11 cellular contexts compared by ENCODE assay signal in the genomic region with DNA sequence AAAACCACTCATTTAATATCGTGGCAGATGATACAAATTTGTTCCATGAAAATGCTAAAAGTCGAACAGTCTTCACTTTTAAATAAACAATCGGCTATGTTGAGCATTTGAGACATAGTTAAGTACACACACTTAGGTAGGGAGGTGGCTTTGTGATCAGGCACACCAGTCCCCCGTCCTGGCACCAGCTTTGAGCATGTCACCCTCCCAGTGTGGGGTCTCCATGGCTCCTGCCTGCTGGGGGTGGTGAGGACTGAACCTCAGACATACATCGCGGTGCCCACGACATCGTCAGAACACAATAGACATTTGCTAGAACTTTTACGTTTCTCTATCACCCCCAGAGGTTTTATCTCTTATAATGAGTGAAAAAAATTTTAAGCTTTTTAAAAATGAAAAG.
DNase-seq lines count a peak whose midpoint lies in the region; ATAC-seq and TF ChIP-seq lines count a peak whose summit lies in the region.
"Had no signal": no experiment of that assay in that cellular context is flagged by ENCODE, and none has a peak within 500 bp of the region (broad histone marks: within the 10 kb centered on the region; RNA-seq: fewer than 3 reads in every experiment).

No MANE protein-coding gene starts in this region.

- H3K4me2 ChIP-seq in hepatocyte, result peak overlapping the region; percentile 70

- H3K4me3 ChIP-seq in hepatocyte (no peak overlapping the region), sigmoid colon (peak overlapping the region in 2 of 4 donors; percentile 15 to 25)

- H4K20me1 ChIP-seq in hepatocyte (ENCODE audit: insufficient read depth, poor library complexity, severe bottlenecking), result no peaks in the 10 kb centered on the region

- DNase-seq in GM20000 (ENCODE audit: low spot score) (peak; percentile 40), NCI-H69 (lab: John Stamatoyannopoulos, UW) (peak; percentile 63), hepatocyte (ENCODE audit: low spot score) (no peak), sigmoid colon (no peak), NCI-H82 treated with DMSO at 0.1 percent for 48 hours (lab: John Stamatoyannopoulos, UW; ENCODE audit: unreplicated experiment) (no peak), HEK293T (ENCODE audit: extremely low spot score) (no peak)
- no peak for DNase-seq in naive thymus-derived CD8-positive, alpha-beta T cell

- no peak overlapping the region for H3K4me3 Mint-ChIP-seq in naive thymus-derived CD8-positive, alpha-beta T cell
- H3K4me3 Mint-ChIP-seq: activated naive CD4-positive, alpha-beta T cell treated with anti-CD3 and anti-CD28 coated beads, Interleukin-2, amount 10 ng/mL, durations not matched to agents 7 days and 5 days; natural killer cell; T-cell had no signal

- no peaks in the 10 kb centered on the region for H3K9me2 ChIP-seq in hepatocyte (replicated peaks; ENCODE audit: insufficient read depth)

- no peak overlapping the region for H2AFZ ChIP-seq in hepatocyte

- no peaks in the 10 kb centered on the region for H3K9me3 ChIP-seq in hepatocyte (ENCODE audit: low read depth)
- no peaks in the 10 kb centered on the region for H3K9me3 ChIP-seq in sigmoid colon

- peaks cover 0 to 6% (median 6%) of the 10 kb centered on the region in 3 donors for H3K36me3 Mint-ChIP-seq in naive thymus-derived CD8-positive, alpha-beta T cell
- H3K36me3 Mint-ChIP-seq: activated naive CD4-positive, alpha-beta T cell treated with anti-CD3 and anti-CD28 coated beads, Interleukin-2, amount 10 ng/mL, durations not matched to agents 7 days and 5 days; natural killer cell; T-cell had no signal

- TF ChIP-seq CTCF in GM20000 (IDR thresholded peaks at IDR 0.05; ENCODE audit: extremely low read depth, missing control alignments) (no peak), hepatocyte (IDR thresholded peaks at IDR 0.05; ENCODE audit: poor library complexity) (no peak), sigmoid colon (IDR thresholded peaks at IDR 0.05) (no peak)

- H3K4me1 ChIP-seq in hepatocyte (ENCODE audit: insufficient read depth) (no peaks in the 10 kb centered on the region), sigmoid colon (peaks cover 0 to 35% (median 25%) of the 10 kb centered on the region in 4 donors)

- no peak overlapping the region for H3K27ac ChIP-seq in hepatocyte
- H3K27ac ChIP-seq in sigmoid colon, result peak overlapping the region; percentile 48 to 69 (median 63)
- H3K27ac ChIP-seq: brain microvascular endothelial cell had no signal

- H3K79me2 ChIP-seq in hepatocyte, result no peaks in the 10 kb centered on the region

- no peak overlapping the region for H3K27ac Mint-ChIP-seq in naive thymus-derived CD8-positive, alpha-beta T cell
- H3K27ac Mint-ChIP-seq: activated naive CD4-positive, alpha-beta T cell treated with anti-CD3 and anti-CD28 coated beads, Interleukin-2, amount 10 ng/mL, durations not matched to agents 7 days and 5 days; natural killer cell; T-cell had no signal

- H3K36me3 ChIP-seq in hepatocyte (replicated peaks; ENCODE audit: insufficient read depth, low read depth), result no peaks in the 10 kb centered on the region
- H3K36me3 ChIP-seq in sigmoid colon, result peaks cover 0 to 19% (median 3%) of the 10 kb centered on the region in 4 donors
- H3K36me3 ChIP-seq: brain microvascular endothelial cell had no signal

- ATAC-seq in naive thymus-derived CD8-positive, alpha-beta T cell, result no peak

- WGBS in hepatocyte (ENCODE audit: low lambda C conversion rate, missing lambda C conversion rate), result 21% methylated on average over 9 of the region's 9 CpGs
- 39 to 57% methylated on average over 9 of the region's 9 CpGs for WGBS in sigmoid colon, 2 donors

- CTCF ChIA-PET in HEK293T (lab: Yijun Ruan, JAX), result interaction anchor here (0.6 to 2.8 kb wide), 6 partner anchors 41 to 82 kb away, joined by 3 to 20 read pairs (median 3); no protein-coding TSS in a partner anchor

- H3K27me3 ChIP-seq in hepatocyte (no peaks in the 10 kb centered on the region), sigmoid colon (no peaks in the 10 kb centered on the region)
- H3K27me3 ChIP-seq: brain microvascular endothelial cell had no signal

- POLR2A ChIA-PET in naive thymus-derived CD8-positive, alpha-beta T cell (lab: Charles Lee), result interaction anchor here (0.6 to 1.2 kb wide), 3 partner anchors 61 to 139 kb away, joined by 3 to 6 read pairs (median 3); no protein-coding TSS in a partner anchor
- POLR2A ChIA-PET in HEK293T (lab: Yijun Ruan, JAX), result interaction anchor here (1.2 kb wide), 1 partner anchor 78 kb away, joined by 3 read pairs; no protein-coding TSS in a partner anchor

- H3K27me3 Mint-ChIP-seq in naive thymus-derived CD8-positive, alpha-beta T cell, result no peaks in the 10 kb centered on the region
- H3K27me3 Mint-ChIP-seq: T-cell had no signal

- intact Hi-C loops in sigmoid colon (cut with DNase I), result loop anchor here (1.0 to 10.0 kb wide), 2 partner anchors 77 to 146 kb away; no protein-coding TSS in a partner anchor

- TF ChIP-seq EP300 in sigmoid colon (IDR thresholded peaks at IDR 0.05), result no peak

- H3K9me3 Mint-ChIP-seq in naive thymus-derived CD8-positive, alpha-beta T cell, result peaks cover 0 to 7% (median 0%) of the 10 kb centered on the region in 9 donors
- H3K9me3 Mint-ChIP-seq: activated naive CD4-positive, alpha-beta T cell treated with anti-CD3 and anti-CD28 coated beads, Interleukin-2, amount 10 ng/mL, durations not matched to agents 7 days and 5 days; natural killer cell; T-cell had no signal

- peaks cover 4 to 10% (median 6%) of the 10 kb centered on the region in 4 donors for H3K4me1 Mint-ChIP-seq in naive thymus-derived CD8-positive, alpha-beta T cell

- TF ChIP-seq POLR2A in sigmoid colon (IDR thresholded peaks at IDR 0.05), result no peak

TF ChIP-seq in HEK293T, 16 proteins besides CTCF, POLR2A, EP300 and RAD21:
- no peak for TF ChIP-seq BHLHE40 (IDR thresholded peaks at IDR 0.05; ENCODE audit: borderline replicate concordance)
- no peak for TF ChIP-seq NFRKB (IDR thresholded peaks at IDR 0.05)
- no peak for TF ChIP-seq SP1 (IDR thresholded peaks at IDR 0.05)
- TF ChIP-seq FOXA1 (IDR thresholded peaks at IDR 0.05), result no peak
- TF ChIP-seq FOXM1 (IDR thresholded peaks at IDR 0.05; ENCODE audit: borderline replicate concordance), result no peak
- no peak for TF ChIP-seq TARDBP (IDR thresholded peaks at IDR 0.05)
- no peak for TF ChIP-seq FOXK2 (IDR thresholded peaks at IDR 0.05)
- TF ChIP-seq L3MBTL2 (conservative IDR thresholded peaks at IDR 0.05), result no peak
- no peak for TF ChIP-seq SUZ12 (IDR thresholded peaks at IDR 0.05)
- no peak for TF ChIP-seq HDGF (IDR thresholded peaks at IDR 0.05; ENCODE audit: borderline replicate concordance)
- no peak for TF ChIP-seq ELF4 (IDR thresholded peaks at IDR 0.05)
- TF ChIP-seq CTBP1 (IDR thresholded peaks at IDR 0.05; ENCODE audit: borderline replicate concordance), result no peak
- no peak for TF ChIP-seq ARNT (IDR thresholded peaks at IDR 0.05)
- TF ChIP-seq, protein P1, sequence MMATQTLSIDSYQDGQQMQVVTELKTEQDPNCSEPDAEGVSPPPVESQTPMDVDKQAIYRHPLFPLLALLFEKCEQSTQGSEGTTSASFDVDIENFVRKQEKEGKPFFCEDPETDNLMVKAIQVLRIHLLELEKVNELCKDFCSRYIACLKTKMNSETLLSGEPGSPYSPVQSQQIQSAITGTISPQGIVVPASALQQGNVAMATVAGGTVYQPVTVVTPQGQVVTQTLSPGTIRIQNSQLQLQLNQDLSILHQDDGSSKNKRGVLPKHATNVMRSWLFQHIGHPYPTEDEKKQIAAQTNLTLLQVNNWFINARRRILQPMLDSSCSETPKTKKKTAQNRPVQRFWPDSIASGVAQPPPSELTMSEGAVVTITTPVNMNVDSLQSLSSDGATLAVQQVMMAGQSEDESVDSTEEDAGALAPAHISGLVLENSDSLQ (IDR thresholded peaks at IDR 0.05), result no peak
- no peak for TF ChIP-seq LEF1 (IDR thresholded peaks at IDR 0.05; ENCODE audit: borderline replicate concordance)
- TF ChIP-seq ZNF384 (IDR thresholded peaks at IDR 0.05), result no peak
TF ChIP-seq in HEK293T: peak in this region for 0.

Comparison
In these comparisons a context has a peak if more than half of its experiments do, and no peak if none do; other contexts are left out.
1. DNase-seq: peak in GM20000 (single experiment) and NCI-H69 (single experiment); none in hepatocyte (single experiment), sigmoid colon (single experiment), naive thymus-derived CD8-positive, alpha-beta T cell (0 of 10), NCI-H82 treated with DMSO at 0.1 percent for 48 hours (single experiment) and HEK293T (single experiment).